25 cellular contexts compared by ENCODE assay signal in genomic region chr17:34730816-34731215, GRCh38.
"Had no signal": no experiment of that assay in that cellular context is flagged by ENCODE, and none has a peak within 500 bp of the region (broad histone marks: within the 10 kb centered on the region; RNA-seq: fewer than 3 reads in every experiment).

No MANE protein-coding gene starts in this region.

- H3K27ac Mint-ChIP-seq: activated B cell treated with CpG ODN at 0.5 μM for 24 hours; activated CD4-positive, alpha-beta memory T cell treated with anti-CD3 and anti-CD28 coated beads for 36 hours; activated CD8-positive, alpha-beta T cell treated with anti-CD3 and anti-CD28 coated beads, Interleukin-2, amount 10 ng/mL, durations not matched to agents 7 days and 5 days; activated naive CD8-positive, alpha-beta T cell; activated T-helper 17 cell treated with anti-CD3 and anti-CD28 coated beads, Interleukin-2, amount 50 U/mL, for 72 hours; T-helper 17 cell; T-helper 2 cell treated with Interferon-gamma antibody and Interleukin-4, amounts not matched to agents 5 μg/mL and 100 μg/mL, for 36 hours had no signal

- H3K36me3 Mint-ChIP-seq: activated naive CD8-positive, alpha-beta T cell had no signal

- H3K27ac ChIP-seq: brain microvascular endothelial cell, WERI-Rb-1 had no signal

- DNase-seq: activated B cell treated with CpG ODN at 0.5 μM for 24 hours; activated CD4-positive, alpha-beta memory T cell treated with anti-CD3 and anti-CD28 coated beads for 36 hours; activated CD4-positive, alpha-beta T cell treated with anti-CD3 and anti-CD28 coated beads for 48 hours; activated CD4-positive, alpha-beta T cell treated with anti-CD3 and anti-CD28 coated beads, Interleukin-2, amount 50 U/mL, for 1 hour; activated CD8-positive, alpha-beta T cell treated with anti-CD3 and anti-CD28 coated beads, Interleukin-2, amount 10 ng/mL, durations not matched to agents 7 days and 5 days; activated effector memory CD4-positive, alpha-beta T cell treated with Interleukin-2 at 50 U/mL for 16 hours; activated gamma-delta T cell treated with Interleukin-2 at 50 U/mL for 16 hours; activated naive CD4-positive, alpha-beta T cell treated with anti-CD3 and anti-CD28 coated beads, Interleukin-2, amount 50 U/mL, for 16 hours; activated naive CD4-positive, alpha-beta T cell treated with Interleukin-2 at 50 U/mL for 16 hours; activated T-cell treated with anti-CD3 and anti-CD28 coated beads, Interleukin-2, amount 50 U/mL, for 4 hours; amniotic stem cell; anterior cingulate cortex; brain microvascular endothelial cell; effector CD8-positive, alpha-beta T cell; foreskin fibroblast; T-helper 1 cell; T-helper 17 cell; T1000; WERI-Rb-1 had no signal

- ATAC-seq: activated CD4-positive, CD25-positive, alpha-beta regulatory T cell treated with anti-CD3 and anti-CD28 coated beads, Interleukin-2, amount 50 U/mL, for 24 hours; activated CD8-positive, alpha-beta T cell treated with anti-CD3 and anti-CD28 coated beads, Interleukin-2, amount 10 ng/mL, durations not matched to agents 7 days and 5 days; activated T-cell treated with anti-CD3 and anti-CD28 coated beads, Interleukin-2, amount 50 U/mL, for 4 hours; activated T-helper 17 cell treated with anti-CD3 and anti-CD28 coated beads, Interleukin-2, amount 50 U/mL, for 72 hours; esophagus mucosa; T-helper 17 cell had no signal

- H3K27me3 Mint-ChIP-seq: activated CD4-positive, alpha-beta memory T cell treated with anti-CD3 and anti-CD28 coated beads for 36 hours had no signal

- H3K9me3 Mint-ChIP-seq: activated T-helper 17 cell treated with anti-CD3 and anti-CD28 coated beads, Interleukin-2, amount 50 U/mL, for 72 hours; central memory CD8-positive, alpha-beta T cell; T-helper 2 cell treated with Interferon-gamma antibody and Interleukin-4, amounts not matched to agents 5 μg/mL and 100 μg/mL, for 36 hours had no signal

- H3K4me1 Mint-ChIP-seq: activated B cell treated with CpG ODN at 0.5 μM for 24 hours; activated T-helper 17 cell treated with anti-CD3 and anti-CD28 coated beads, Interleukin-2, amount 50 U/mL, for 72 hours; central memory CD8-positive, alpha-beta T cell; T-helper 17 cell had no signal

- H3K4me3 Mint-ChIP-seq: activated B cell treated with CpG ODN at 0.5 μM for 24 hours; activated CD4-positive, alpha-beta memory T cell treated with anti-CD3 and anti-CD28 coated beads for 36 hours; activated CD8-positive, alpha-beta T cell treated with anti-CD3 and anti-CD28 coated beads, Interleukin-2, amount 10 ng/mL, durations not matched to agents 7 days and 5 days; activated naive CD8-positive, alpha-beta T cell; activated T-cell treated with anti-CD3 and anti-CD28 coated beads, Interleukin-2, amount 50 U/mL, for 4 hours; activated T-helper 17 cell treated with anti-CD3 and anti-CD28 coated beads, Interleukin-2, amount 50 U/mL, for 72 hours; central memory CD8-positive, alpha-beta T cell; T-helper 17 cell; T-helper 2 cell treated with Interferon-gamma antibody and Interleukin-4, amounts not matched to agents 5 μg/mL and 100 μg/mL, for 36 hours had no signal

- H3K27me3 ChIP-seq: brain microvascular endothelial cell had no signal

- H3K36me3 ChIP-seq: brain microvascular endothelial cell, WERI-Rb-1 had no signal
